In the genomic region with DNA sequence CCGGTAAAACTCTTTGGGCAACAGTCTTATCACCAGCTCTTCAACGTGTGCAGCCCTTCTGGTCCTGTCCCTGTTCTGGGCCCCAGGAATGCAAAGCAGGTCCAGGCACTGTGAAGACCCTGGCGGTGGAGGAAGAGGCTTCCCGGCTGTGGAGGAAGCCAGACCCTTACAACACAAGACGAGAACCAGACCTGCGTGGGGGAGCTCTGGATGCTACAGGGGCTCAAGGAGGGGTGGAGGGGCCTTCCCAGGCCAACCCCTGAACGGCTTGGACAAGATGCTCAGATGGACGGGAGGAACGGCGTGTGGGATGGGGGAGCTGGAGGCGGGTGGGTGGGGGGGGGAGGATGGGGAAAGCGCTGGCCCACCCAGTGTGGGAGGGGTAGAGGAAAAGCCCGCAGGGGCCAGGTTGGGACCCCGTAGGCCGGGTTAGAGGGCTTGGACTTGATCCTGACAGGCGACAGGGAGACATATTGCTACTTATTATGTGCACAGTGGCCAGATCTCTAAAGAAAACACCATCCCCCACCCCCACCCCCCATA, we compare ENCODE assay signal across 14 cellular contexts. TPM values are rescaled to one million over a fixed set of nuclear protein-coding genes. Genes with fewer than 3 reads are reported as not detected.
DNase-seq lines count a peak whose midpoint lies in the region; ATAC-seq and TF ChIP-seq lines count a peak whose summit lies in the region.
"Had no signal": no experiment of that assay in that cellular context is flagged by ENCODE, and none has a peak within 500 bp of the region (broad histone marks: within the 10 kb centered on the region; RNA-seq: fewer than 3 reads in every experiment).

No MANE protein-coding gene starts in this region.

- intact Hi-C loops in activated CD4-positive, alpha-beta memory T cell treated with anti-CD3 and anti-CD28 coated beads for 36 hours (cut with micrococcal nuclease) = no loop called here
- intact Hi-C loops in gastrocnemius medialis (cut with DNase I; ENCODE audit: low total_unique reads) = no loop called here

- peaks cover 73% of the 10 kb centered on the region for H3K27me3 Mint-ChIP-seq in activated CD4-positive, alpha-beta memory T cell treated with anti-CD3 and anti-CD28 coated beads for 36 hours
- peaks cover 86% of the 10 kb centered on the region for H3K27me3 Mint-ChIP-seq in activated CD4-positive, alpha-beta memory T cell treated with anti-CD3 and anti-CD28 coated beads, Interleukin-2, amount 10 ng/mL, durations not matched to agents 7 days and 5 days
- H3K27me3 Mint-ChIP-seq in glutamatergic neuron (ENCODE audit: unreplicated experiment) = peaks cover 31% of the 10 kb centered on the region
- peaks cover 89% of the 10 kb centered on the region for H3K27me3 Mint-ChIP-seq in progenitor cell of endocrine pancreas

- in situ Hi-C loops in gastrocnemius medialis (cut with MboI; ENCODE audit: low sequenced_read_pairs in 4 of 4) = no loop called here

- H3K4me3 ChIP-seq in RWPE2 (ENCODE audit: severe bottlenecking) = no peak overlapping the region
- no peak overlapping the region for H3K4me3 ChIP-seq in gastrocnemius medialis

- CTCF ChIA-PET in activated CD4-positive, alpha-beta memory T cell treated with anti-CD3 and anti-CD28 coated beads for 36 hours (lab: Charles Lee) = interaction anchor here (0.7 to 1.9 kb wide), 2 partner anchors 80 to 229 kb away, joined by 5 to 8 read pairs; no protein-coding TSS in a partner anchor
- CTCF ChIA-PET in activated CD4-positive, alpha-beta memory T cell treated with anti-CD3 and anti-CD28 coated beads, Interleukin-2, amount 10 ng/mL, durations not matched to agents 7 days and 5 days (lab: Charles Lee) = no interaction called here

- 0 out of 3 replicates have a peak, but pooled peaks have one; percentile 13 for ATAC-seq in RWPE2 (ENCODE audit: low read depth)
- ATAC-seq in gastrocnemius medialis = no peak
- ATAC-seq: activated CD8-positive, alpha-beta memory T cell treated with anti-CD3 and anti-CD28 coated beads, Interleukin-2, amount 10 ng/mL, durations not matched to agents 7 days and 5 days had no signal

- peak overlapping the region; percentile 38 for H3K4me3 Mint-ChIP-seq in activated CD4-positive, alpha-beta memory T cell treated with anti-CD3 and anti-CD28 coated beads for 36 hours
- no peak overlapping the region for H3K4me3 Mint-ChIP-seq in activated CD4-positive, alpha-beta memory T cell treated with anti-CD3 and anti-CD28 coated beads, Interleukin-2, amount 10 ng/mL, durations not matched to agents 7 days and 5 days
- H3K4me3 Mint-ChIP-seq in glutamatergic neuron (ENCODE audit: unreplicated experiment) (peak overlapping the region; percentile 81), progenitor cell of endocrine pancreas (ENCODE audit: low read depth) (peak overlapping the region; percentile 48)
- H3K4me3 Mint-ChIP-seq: activated CD8-positive, alpha-beta memory T cell treated with anti-CD3 and anti-CD28 coated beads, Interleukin-2, amount 10 ng/mL, durations not matched to agents 7 days and 5 days had no signal

- H3K4me1 Mint-ChIP-seq in activated CD4-positive, alpha-beta memory T cell treated with anti-CD3 and anti-CD28 coated beads for 36 hours (ENCODE audit: low read depth) = peaks cover 30% of the 10 kb centered on the region
- peaks cover 20% of the 10 kb centered on the region for H3K4me1 Mint-ChIP-seq in activated CD4-positive, alpha-beta memory T cell treated with anti-CD3 and anti-CD28 coated beads, Interleukin-2, amount 10 ng/mL, durations not matched to agents 7 days and 5 days
- H3K4me1 Mint-ChIP-seq in glutamatergic neuron (ENCODE audit: low read depth, unreplicated experiment) (peaks cover 15% of the 10 kb centered on the region), progenitor cell of endocrine pancreas (ENCODE audit: low read depth) (peaks cover 7% of the 10 kb centered on the region)

- no peak for TF ChIP-seq CTCF in RWPE2 (IDR thresholded peaks at IDR 0.05; ENCODE audit: poor library complexity, severe bottlenecking)
- TF ChIP-seq CTCF in glutamatergic neuron (IDR thresholded peaks at IDR 0.05; ENCODE audit: partially characterized antibody, unreplicated experiment) = no peak
- no peak for TF ChIP-seq CTCF in progenitor cell of endocrine pancreas (IDR thresholded peaks at IDR 0.05; ENCODE audit: unreplicated experiment)
- no peak for TF ChIP-seq CTCF in gastrocnemius medialis (IDR thresholded peaks at IDR 0.05 in 4 of 5, conservative IDR thresholded peaks at IDR 0.05 in 1 of 5)

- H3K27ac Mint-ChIP-seq in activated CD4-positive, alpha-beta memory T cell treated with anti-CD3 and anti-CD28 coated beads for 36 hours = no peak overlapping the region
- no peak overlapping the region for H3K27ac Mint-ChIP-seq in activated CD4-positive, alpha-beta memory T cell treated with anti-CD3 and anti-CD28 coated beads, Interleukin-2, amount 10 ng/mL, durations not matched to agents 7 days and 5 days
- H3K27ac Mint-ChIP-seq in glutamatergic neuron (ENCODE audit: unreplicated experiment) (no peak overlapping the region), progenitor cell of endocrine pancreas (no peak overlapping the region)
- H3K27ac Mint-ChIP-seq: activated CD8-positive, alpha-beta memory T cell treated with anti-CD3 and anti-CD28 coated beads, Interleukin-2, amount 10 ng/mL, durations not matched to agents 7 days and 5 days had no signal

- H3K9me3 Mint-ChIP-seq in activated CD4-positive, alpha-beta memory T cell treated with anti-CD3 and anti-CD28 coated beads for 36 hours = no peaks in the 10 kb centered on the region
- no peaks in the 10 kb centered on the region for H3K9me3 Mint-ChIP-seq in activated CD4-positive, alpha-beta memory T cell treated with anti-CD3 and anti-CD28 coated beads, Interleukin-2, amount 10 ng/mL, durations not matched to agents 7 days and 5 days
- peaks cover 12% of the 10 kb centered on the region for H3K9me3 Mint-ChIP-seq in glutamatergic neuron (ENCODE audit: unreplicated experiment)
- no peaks in the 10 kb centered on the region for H3K9me3 Mint-ChIP-seq in progenitor cell of endocrine pancreas (ENCODE audit: low read depth)

- H3K27ac ChIP-seq in RWPE2 (ENCODE audit: poor library complexity, severe bottlenecking) = no peak overlapping the region
- no peak overlapping the region for H3K27ac ChIP-seq in gastrocnemius medialis
- H3K27ac ChIP-seq: tibial nerve had no signal

- no peaks in the 10 kb centered on the region for H3K9me3 ChIP-seq in RWPE2 (ENCODE audit: severe bottlenecking)
- H3K9me3 ChIP-seq in gastrocnemius medialis = no peaks in the 10 kb centered on the region
- H3K9me3 ChIP-seq: tibial nerve had no signal

- no peaks in the 10 kb centered on the region for H3K36me3 Mint-ChIP-seq in activated CD4-positive, alpha-beta memory T cell treated with anti-CD3 and anti-CD28 coated beads for 36 hours
- H3K36me3 Mint-ChIP-seq in activated CD4-positive, alpha-beta memory T cell treated with anti-CD3 and anti-CD28 coated beads, Interleukin-2, amount 10 ng/mL, durations not matched to agents 7 days and 5 days (ENCODE audit: low read depth) = peaks cover 7% of the 10 kb centered on the region
- H3K36me3 Mint-ChIP-seq in glutamatergic neuron (ENCODE audit: unreplicated experiment) (no peaks in the 10 kb centered on the region), progenitor cell of endocrine pancreas (ENCODE audit: insufficient read depth) (no peaks in the 10 kb centered on the region)
- H3K36me3 Mint-ChIP-seq: activated CD8-positive, alpha-beta memory T cell treated with anti-CD3 and anti-CD28 coated beads, Interleukin-2, amount 10 ng/mL, durations not matched to agents 7 days and 5 days had no signal

- no peak for TF ChIP-seq POLR2A in gastrocnemius medialis (IDR thresholded peaks at IDR 0.05)

- H3K36me3 ChIP-seq in RWPE2 (ENCODE audit: low read depth) = no peaks in the 10 kb centered on the region
- no peaks in the 10 kb centered on the region for H3K36me3 ChIP-seq in gastrocnemius medialis
- H3K36me3 ChIP-seq: tibial nerve had no signal

- no peak for DNase-seq in activated CD4-positive, alpha-beta memory T cell treated with anti-CD3 and anti-CD28 coated beads for 36 hours
- DNase-seq in activated CD4-positive, alpha-beta memory T cell treated with anti-CD3 and anti-CD28 coated beads, Interleukin-2, amount 10 ng/mL, durations not matched to agents 7 days and 5 days = no peak
- DNase-seq in RWPE2 (ENCODE audit: low spot score) (no peak), glutamatergic neuron (no peak), progenitor cell of endocrine pancreas (ENCODE audit: low spot score, unreplicated experiment) (no peak), gastrocnemius medialis (no peak), SHP77 treated with DMSO at 0.1 percent for 48 hours (lab: John Stamatoyannopoulos, UW) (no peak), NCI-H69 (lab: John Stamatoyannopoulos, UW) (no peak)
- DNase-seq: mesenchymal stem cell, NCI-H1436, NCI-H748 treated with DMSO at 0.1 percent for 48 hours had no signal

- H3K27me3 ChIP-seq in RWPE2 (ENCODE audit: insufficient read depth, poor library complexity, severe bottlenecking) = peaks cover 94% of the 10 kb centered on the region
- peaks cover 71 to 81% (median 71%) of the 10 kb centered on the region in 3 donors for H3K27me3 ChIP-seq in gastrocnemius medialis

- no peaks in the 10 kb centered on the region for H3K4me1 ChIP-seq in RWPE2 (ENCODE audit: insufficient read depth, poor library complexity, severe bottlenecking)
- peaks cover 13% of the 10 kb centered on the region in 2 donors for H3K4me1 ChIP-seq in gastrocnemius medialis

- POLR2A ChIA-PET in activated CD4-positive, alpha-beta memory T cell treated with anti-CD3 and anti-CD28 coated beads for 36 hours (lab: Charles Lee) = no interaction called here
- POLR2A ChIA-PET in activated CD4-positive, alpha-beta memory T cell treated with anti-CD3 and anti-CD28 coated beads, Interleukin-2, amount 10 ng/mL, durations not matched to agents 7 days and 5 days (lab: Charles Lee) = no interaction called here

RNA-seq across cellular contexts. Expression of a gene that starts 5.1 kb away (rescaled TPM):
- not detected for total RNA-seq in activated CD4-positive, alpha-beta memory T cell treated with anti-CD3 and anti-CD28 coated beads for 36 hours
- total RNA-seq in activated CD4-positive, alpha-beta memory T cell treated with anti-CD3 and anti-CD28 coated beads, Interleukin-2, amount 10 ng/mL, durations not matched to agents 7 days and 5 days = not detected
- total RNA-seq in glutamatergic neuron (ENCODE audit: unreplicated experiment) (21.4 TPM), progenitor cell of endocrine pancreas (0.72 and 1.4 TPM in 2 replicates), gastrocnemius medialis (under 1 TPM in 1 of 4 donors, not detected in 3; 0.10 TPM)
- total RNA-seq: activated CD8-positive, alpha-beta memory T cell treated with anti-CD3 and anti-CD28 coated beads, Interleukin-2, amount 10 ng/mL, durations not matched to agents 7 days and 5 days; posterior vena cava had no signal

RNA-seq across cellular contexts. Expression of a gene that starts 49.3 kb away (rescaled TPM):
- not detected for total RNA-seq in activated CD4-positive, alpha-beta memory T cell treated with anti-CD3 and anti-CD28 coated beads for 36 hours
- total RNA-seq in activated CD4-positive, alpha-beta memory T cell treated with anti-CD3 and anti-CD28 coated beads, Interleukin-2, amount 10 ng/mL, durations not matched to agents 7 days and 5 days = not detected
- 14.2 TPM for total RNA-seq in glutamatergic neuron (ENCODE audit: unreplicated experiment)
- total RNA-seq in progenitor cell of endocrine pancreas = 0.13 and 0.38 TPM in 2 replicates
- 1 to 10 TPM in 2 of 4 donors, not detected in 2; 1.4 TPM for total RNA-seq in gastrocnemius medialis
- total RNA-seq: activated CD8-positive, alpha-beta memory T cell treated with anti-CD3 and anti-CD28 coated beads, Interleukin-2, amount 10 ng/mL, durations not matched to agents 7 days and 5 days; posterior vena cava; tibial nerve had no signal
